28 cellular contexts compared by ENCODE assay signal in genomic region chrX:111490683-111491082, GRCh38. TPM values are rescaled to one million over a fixed set of nuclear protein-coding genes. Genes with fewer than 3 reads are reported as not detected.
DNase-seq lines count a peak whose midpoint lies in the region; ATAC-seq and TF ChIP-seq lines count a peak whose summit lies in the region.
"Had no signal": no experiment of that assay in that cellular context is flagged by ENCODE, and none has a peak within 500 bp of the region (broad histone marks: within the 10 kb centered on the region; RNA-seq: fewer than 3 reads in every experiment).

No MANE protein-coding gene starts in this region.

- peaks cover 10% of the 10 kb centered on the region for H3K4me1 Mint-ChIP-seq in glutamatergic neuron (ENCODE audit: low read depth, unreplicated experiment)
- H3K4me1 Mint-ChIP-seq in activated CD4-positive, alpha-beta T cell treated with anti-CD3 and anti-CD28 coated beads for 36 hours = no peaks in the 10 kb centered on the region
- H3K4me1 Mint-ChIP-seq: activated CD8-positive, alpha-beta memory T cell treated with anti-CD3 and anti-CD28 coated beads, Interleukin-2, amount 10 ng/mL, durations not matched to agents 7 days and 5 days; activated naive CD8-positive, alpha-beta T cell treated with anti-CD3 and anti-CD28 coated beads for 36 hours; activated T-helper 17 cell treated with anti-CD3 and anti-CD28 coated beads, Interleukin-2, amount 50 U/mL, for 72 hours; CD4-positive, CD25-positive, alpha-beta regulatory T cell had no signal

- intact Hi-C loops in activated CD4-positive, alpha-beta T cell treated with anti-CD3 and anti-CD28 coated beads for 36 hours (cut with DNase I, micrococcal nuclease) = no loop called here
- intact Hi-C loops in mucosa of descending colon (cut with DNase I, micrococcal nuclease) = no loop called here

- no peaks in the 10 kb centered on the region for H3K27me3 Mint-ChIP-seq in glutamatergic neuron (ENCODE audit: unreplicated experiment)
- H3K27me3 Mint-ChIP-seq in activated CD4-positive, alpha-beta T cell treated with anti-CD3 and anti-CD28 coated beads for 36 hours = peaks cover 3% of the 10 kb centered on the region
- H3K27me3 Mint-ChIP-seq: activated naive CD8-positive, alpha-beta T cell treated with anti-CD3 and anti-CD28 coated beads for 36 hours; CD4-positive, CD25-positive, alpha-beta regulatory T cell had no signal

- no peaks in the 10 kb centered on the region for H3K27me3 ChIP-seq in upper lobe of left lung

- TF ChIP-seq CTCF in glutamatergic neuron (IDR thresholded peaks at IDR 0.05; ENCODE audit: partially characterized antibody, unreplicated experiment) (no peak), upper lobe of left lung (IDR thresholded peaks at IDR 0.05) (no peak), mucosa of descending colon (IDR thresholded peaks at IDR 0.05) (no peak)

- no peak for TF ChIP-seq EP300 in upper lobe of left lung (IDR thresholded peaks at IDR 0.05)

- DNase-seq in Ammon's horn (ENCODE audit: low spot score) (peak; percentile 11), DMS53 treated with DMSO at 0.1 percent for 48 hours (lab: John Stamatoyannopoulos, UW; ENCODE audit: unreplicated experiment) (peak; percentile 4), NCI-H748 (lab: John Stamatoyannopoulos, UW; ENCODE audit: unreplicated experiment) (peak; percentile 70), glutamatergic neuron (no peak), upper lobe of left lung (no peak), mucosa of descending colon (no peak)
- no peak for DNase-seq in activated CD4-positive, alpha-beta T cell treated with anti-CD3 and anti-CD28 coated beads for 36 hours
- DNase-seq: activated CD4-positive, alpha-beta T cell treated with anti-CD3 and anti-CD28 coated beads for 48 hours; activated CD8-positive, alpha-beta memory T cell treated with anti-CD3 and anti-CD28 coated beads, Interleukin-2, amount 10 ng/mL, durations not matched to agents 7 days and 5 days; activated naive CD8-positive, alpha-beta T cell treated with anti-CD3 and anti-CD28 coated beads for 36 hours; CD4-positive, CD25-positive, alpha-beta regulatory T cell; foreskin melanocyte; islet precursor cell; psoas muscle; SIG-M5; small intestine; stimulated activated CD4-positive, alpha-beta T cell treated with anti-CD3 and anti-CD28 coated beads, Interleukin-4, amount 100 ng/mL, for 1 hour; stimulated activated naive CD4-positive, alpha-beta T cell had no signal

- CTCF ChIA-PET in activated CD4-positive, alpha-beta T cell treated with anti-CD3 and anti-CD28 coated beads for 36 hours (lab: Charles Lee) = no interaction called here

- no peaks in the 10 kb centered on the region for H3K9me3 ChIP-seq in upper lobe of left lung
- no peaks in the 10 kb centered on the region for H3K9me3 ChIP-seq in mucosa of descending colon
- H3K9me3 ChIP-seq: thoracic aorta had no signal

- peak overlapping the region; percentile 62 for H3K27ac Mint-ChIP-seq in glutamatergic neuron (ENCODE audit: unreplicated experiment)
- no peak overlapping the region for H3K27ac Mint-ChIP-seq in activated CD4-positive, alpha-beta T cell treated with anti-CD3 and anti-CD28 coated beads for 36 hours
- H3K27ac Mint-ChIP-seq: activated CD8-positive, alpha-beta memory T cell treated with anti-CD3 and anti-CD28 coated beads, Interleukin-2, amount 10 ng/mL, durations not matched to agents 7 days and 5 days; activated naive CD8-positive, alpha-beta T cell treated with anti-CD3 and anti-CD28 coated beads for 36 hours; activated T-helper 17 cell treated with anti-CD3 and anti-CD28 coated beads, Interleukin-2, amount 50 U/mL, for 72 hours; CD4-positive, CD25-positive, alpha-beta regulatory T cell had no signal

- no peak overlapping the region for H3K27ac ChIP-seq in upper lobe of left lung
- H3K27ac ChIP-seq: epithelial cell of prostate, KMS-11, psoas muscle, thoracic aorta had no signal

- no peaks in the 10 kb centered on the region for H3K36me3 Mint-ChIP-seq in glutamatergic neuron (ENCODE audit: unreplicated experiment)
- no peaks in the 10 kb centered on the region for H3K36me3 Mint-ChIP-seq in activated CD4-positive, alpha-beta T cell treated with anti-CD3 and anti-CD28 coated beads for 36 hours (ENCODE audit: low read depth)
- H3K36me3 Mint-ChIP-seq: activated CD8-positive, alpha-beta memory T cell treated with anti-CD3 and anti-CD28 coated beads, Interleukin-2, amount 10 ng/mL, durations not matched to agents 7 days and 5 days; activated naive CD8-positive, alpha-beta T cell treated with anti-CD3 and anti-CD28 coated beads for 36 hours; CD4-positive, CD25-positive, alpha-beta regulatory T cell had no signal

- ATAC-seq in upper lobe of left lung (ENCODE audit: low FRiP score in 2 of 2) = no peak
- ATAC-seq in activated CD4-positive, alpha-beta T cell treated with anti-CD3 and anti-CD28 coated beads for 36 hours = no peak
- no peak for ATAC-seq in GM19324 (IDR thresholded peaks at IDR 0.05; ENCODE audit: low FRiP score, unreplicated experiment)
- ATAC-seq in mucosa of descending colon = no peak
- ATAC-seq: activated CD8-positive, alpha-beta memory T cell treated with anti-CD3 and anti-CD28 coated beads, Interleukin-2, amount 10 ng/mL, durations not matched to agents 7 days and 5 days; activated T-helper 17 cell treated with anti-CD3 and anti-CD28 coated beads, Interleukin-2, amount 50 U/mL, for 72 hours; Panc1; psoas muscle had no signal

- POLR2A ChIA-PET in activated CD4-positive, alpha-beta T cell treated with anti-CD3 and anti-CD28 coated beads for 36 hours (lab: Charles Lee) = no interaction called here

- no peak for TF ChIP-seq POLR2A in upper lobe of left lung (IDR thresholded peaks at IDR 0.05)

- H3K36me3 ChIP-seq in upper lobe of left lung (no peaks in the 10 kb centered on the region), mucosa of descending colon (ENCODE audit: low read depth) (no peaks in the 10 kb centered on the region)
- H3K36me3 ChIP-seq: thoracic aorta had no signal

- no peaks in the 10 kb centered on the region for H3K9me3 Mint-ChIP-seq in glutamatergic neuron (ENCODE audit: unreplicated experiment)
- no peaks in the 10 kb centered on the region for H3K9me3 Mint-ChIP-seq in activated CD4-positive, alpha-beta T cell treated with anti-CD3 and anti-CD28 coated beads for 36 hours (ENCODE audit: low read depth)
- H3K9me3 Mint-ChIP-seq: activated naive CD8-positive, alpha-beta T cell treated with anti-CD3 and anti-CD28 coated beads for 36 hours; activated T-helper 17 cell treated with anti-CD3 and anti-CD28 coated beads, Interleukin-2, amount 50 U/mL, for 72 hours had no signal

- H3K4me1 ChIP-seq in upper lobe of left lung = no peaks in the 10 kb centered on the region
- no peaks in the 10 kb centered on the region for H3K4me1 ChIP-seq in mucosa of descending colon (ENCODE audit: low read depth)
- H3K4me1 ChIP-seq: psoas muscle had no signal

- no peak overlapping the region for H3K4me3 ChIP-seq in upper lobe of left lung
- no peak overlapping the region for H3K4me3 ChIP-seq in mucosa of descending colon
- H3K4me3 ChIP-seq: lung, psoas muscle, thoracic aorta had no signal

- no peak overlapping the region for H3K4me3 Mint-ChIP-seq in glutamatergic neuron (ENCODE audit: unreplicated experiment)
- no peak overlapping the region for H3K4me3 Mint-ChIP-seq in activated CD4-positive, alpha-beta T cell treated with anti-CD3 and anti-CD28 coated beads for 36 hours
- H3K4me3 Mint-ChIP-seq: activated CD8-positive, alpha-beta memory T cell treated with anti-CD3 and anti-CD28 coated beads, Interleukin-2, amount 10 ng/mL, durations not matched to agents 7 days and 5 days; activated naive CD8-positive, alpha-beta T cell treated with anti-CD3 and anti-CD28 coated beads for 36 hours; activated T-helper 17 cell treated with anti-CD3 and anti-CD28 coated beads, Interleukin-2, amount 50 U/mL, for 72 hours; CD4-positive, CD25-positive, alpha-beta regulatory T cell had no signal

RNA-seq across cellular contexts. Expression of gene SERTM2, which starts 20.8 kb away (rescaled TPM):
- total RNA-seq in glutamatergic neuron (ENCODE audit: unreplicated experiment) (not detected), upper lobe of left lung (under 1 TPM in 2 of 6 donors, not detected in 4; 0.09 to 0.27 TPM), mucosa of descending colon (under 1 TPM in 2 of 3 donors, not detected in 1; 0.07 to 0.66 TPM)
- total RNA-seq in activated CD4-positive, alpha-beta T cell treated with anti-CD3 and anti-CD28 coated beads for 36 hours = not detected
- total RNA-seq: activated CD8-positive, alpha-beta memory T cell treated with anti-CD3 and anti-CD28 coated beads, Interleukin-2, amount 10 ng/mL, durations not matched to agents 7 days and 5 days; activated naive CD8-positive, alpha-beta T cell treated with anti-CD3 and anti-CD28 coated beads for 36 hours; activated T-helper 17 cell treated with anti-CD3 and anti-CD28 coated beads, Interleukin-2, amount 50 U/mL, for 72 hours; CD4-positive, CD25-positive, alpha-beta regulatory T cell; cerebellum; HT-29; lung; T-helper 1 cell treated with Interleukin-12 subunit alpha and Interleukin-12 subunit beta and Interleukin-4 antibody, amounts not matched to agents 30 ng/mL and 1 ng/mL, for 36 hours; thoracic aorta had no signal

Comparison
In these comparisons a context has a peak if more than half of its experiments do, and no peak if none do; other contexts are left out.
1. DNase-seq: peak in Ammon's horn (single experiment), DMS53 treated with DMSO at 0.1 percent for 48 hours (single experiment) and NCI-H748 (single experiment); none in glutamatergic neuron (single experiment), upper lobe of left lung (0 of 2), activated CD4-positive, alpha-beta T cell treated with anti-CD3 and anti-CD28 coated beads for 36 hours (single experiment) and mucosa of descending colon (0 of 3).